Comparison of ENCODE assay signal across 20 cellular contexts in genomic region chr4:173707658-173708415, GRCh38.
"Had no signal": no experiment of that assay in that cellular context is flagged by ENCODE, and none has a peak within 500 bp of the region (broad histone marks: within the 10 kb centered on the region; RNA-seq: fewer than 3 reads in every experiment).

No MANE protein-coding gene starts in this region.

- ATAC-seq: left colon; left ventricle myocardium superior; naive thymus-derived CD4-positive, alpha-beta T cell; stimulated activated memory B cell treated with anti-CD40 and anti-IgM and Interleukin-4, amounts not matched to agents 10 μg/mL and 1 μg/mL and 100 μg/mL, for 72 hours had no signal

- DNase-seq: effector memory CD4-positive, alpha-beta T cell; foreskin melanocyte; head of caudate nucleus; left colon; left ventricle myocardium superior; naive thymus-derived CD4-positive, alpha-beta T cell; ovary; stimulated activated CD4-positive, alpha-beta T cell treated with anti-CD3 and anti-CD28 coated beads, Interleukin-4, amount 100 ng/mL, for 1 hour; stimulated activated CD8-positive, alpha-beta memory T cell treated with anti-CD3 and anti-CD28 coated beads, Interleukin-4, amount 100 ng/mL, for 48 hours; tibial artery; upper lobe of left lung; uterus had no signal

- H3K4me2 ChIP-seq: hepatocyte had no signal

- H3K4me1 ChIP-seq: esophagus muscularis mucosa, right atrium auricular region, upper lobe of left lung, uterus had no signal

- H3K4me1 Mint-ChIP-seq: naive thymus-derived CD4-positive, alpha-beta T cell; neural crest cell; stimulated activated memory B cell treated with anti-CD40 and anti-IgM and Interleukin-4, amounts not matched to agents 10 μg/mL and 1 μg/mL and 100 μg/mL, for 72 hours had no signal

- H3K9me3 Mint-ChIP-seq: neural crest cell; stimulated activated naive CD8-positive, alpha-beta T cell treated with anti-CD3 and anti-CD28 coated beads, Interleukin-15, Interleukin-2, amounts not matched to agents 100 ng/mL and 50 ng/mL, for 24 hours had no signal

- H3K9me3 ChIP-seq: esophagus muscularis mucosa, ovary, right atrium auricular region, tibial artery, upper lobe of left lung, uterus had no signal

- H3K27ac ChIP-seq: epithelial cell of prostate, esophagus muscularis mucosa, hepatocyte, ovary, right atrium auricular region, tibial artery, upper lobe of left lung, uterus had no signal

- H3K36me3 ChIP-seq: esophagus muscularis mucosa, ovary, right atrium auricular region, tibial artery, upper lobe of left lung, uterus had no signal

- H2AFZ ChIP-seq: hepatocyte had no signal

- H3K36me3 Mint-ChIP-seq: naive thymus-derived CD4-positive, alpha-beta T cell; stimulated activated memory B cell treated with anti-CD40 and anti-IgM and Interleukin-4, amounts not matched to agents 10 μg/mL and 1 μg/mL and 100 μg/mL, for 72 hours had no signal

- H3K27me3 ChIP-seq: esophagus muscularis mucosa, hepatocyte, ovary, right atrium auricular region, tibial artery, upper lobe of left lung, uterus had no signal

- H3K79me2 ChIP-seq: hepatocyte had no signal

- H3K4me3 Mint-ChIP-seq: naive thymus-derived CD4-positive, alpha-beta T cell; neural crest cell; stimulated activated memory B cell treated with anti-CD40 and anti-IgM and Interleukin-4, amounts not matched to agents 10 μg/mL and 1 μg/mL and 100 μg/mL, for 72 hours; stimulated activated naive CD8-positive, alpha-beta T cell treated with anti-CD3 and anti-CD28 coated beads, Interleukin-15, Interleukin-2, amounts not matched to agents 100 ng/mL and 50 ng/mL, for 24 hours had no signal

- H3K27ac Mint-ChIP-seq: naive thymus-derived CD4-positive, alpha-beta T cell; stimulated activated memory B cell treated with anti-CD40 and anti-IgM and Interleukin-4, amounts not matched to agents 10 μg/mL and 1 μg/mL and 100 μg/mL, for 72 hours; stimulated activated naive CD8-positive, alpha-beta T cell treated with anti-CD3 and anti-CD28 coated beads, Interleukin-15, Interleukin-2, amounts not matched to agents 100 ng/mL and 50 ng/mL, for 24 hours had no signal

- H3K4me3 ChIP-seq: esophagus muscularis mucosa, hepatocyte, lung, ovary, right atrium auricular region, tibial artery, upper lobe of left lung, uterus had no signal
